Comparison of ENCODE assay signal across 20 cellular contexts in the genomic region with DNA sequence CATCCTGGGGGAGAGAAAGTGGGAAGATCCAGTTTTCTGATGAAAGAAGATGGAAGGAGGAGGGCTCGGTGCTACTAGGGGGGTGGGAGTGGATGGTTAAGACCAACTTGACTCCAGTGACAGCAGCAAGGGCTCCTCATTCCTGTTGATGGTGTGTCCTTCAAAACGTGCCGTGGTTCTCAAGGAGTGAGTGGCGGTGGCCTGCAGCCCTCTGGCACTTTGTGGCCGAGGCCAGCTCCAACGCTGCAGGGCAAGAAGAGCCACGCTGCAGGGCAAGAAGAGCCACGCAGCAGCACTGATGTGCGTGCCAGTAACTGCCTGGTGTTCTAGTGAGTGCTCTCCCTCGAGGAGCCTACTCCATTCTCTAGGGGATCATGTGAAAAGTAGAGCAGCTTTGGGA.
"Had no signal": no experiment of that assay in that cellular context is flagged by ENCODE, and none has a peak within 500 bp of the region (broad histone marks: within the 10 kb centered on the region; RNA-seq: fewer than 3 reads in every experiment).

No MANE protein-coding gene starts in this region.

- H3K36me3 Mint-ChIP-seq: activated CD8-positive, alpha-beta memory T cell treated with anti-CD3 and anti-CD28 coated beads, Interleukin-2, amount 10 ng/mL, durations not matched to agents 7 days and 5 days; naive thymus-derived CD8-positive, alpha-beta T cell had no signal

- H3K4me2 ChIP-seq: hepatocyte had no signal

- H3K27me3 ChIP-seq: adrenal gland, esophagus muscularis mucosa, hepatocyte, tibial artery had no signal

- H2AFZ ChIP-seq: hepatocyte, parathyroid adenoma had no signal

- H3K4me3 ChIP-seq: adrenal gland, esophagus muscularis mucosa, hepatocyte, mucosa of descending colon, tibial artery had no signal

- H3K9me3 Mint-ChIP-seq: activated B cell treated with CpG ODN at 0.5 μM for 24 hours; activated CD4-positive, alpha-beta memory T cell treated with anti-CD3 and anti-CD28 coated beads, Interleukin-2, amount 10 ng/mL, durations not matched to agents 7 days and 5 days; activated T-helper 17 cell treated with anti-CD3 and anti-CD28 coated beads, Interleukin-2, amount 50 U/mL, for 72 hours; naive thymus-derived CD8-positive, alpha-beta T cell had no signal

- ATAC-seq: activated CD8-positive, alpha-beta memory T cell treated with anti-CD3 and anti-CD28 coated beads, Interleukin-2, amount 10 ng/mL, durations not matched to agents 7 days and 5 days; activated T-helper 17 cell treated with anti-CD3 and anti-CD28 coated beads, Interleukin-2, amount 50 U/mL, for 72 hours; left colon; mucosa of descending colon; naive thymus-derived CD8-positive, alpha-beta T cell had no signal

- H3K9ac ChIP-seq: parathyroid adenoma had no signal

- H3K27ac ChIP-seq: hepatocyte, parathyroid adenoma had no signal

- H3K9me3 ChIP-seq: adrenal gland, esophagus muscularis mucosa, mucosa of descending colon, tibial artery had no signal

- DNase-seq: activated B cell treated with CpG ODN at 0.5 μM for 24 hours; activated CD4-positive, alpha-beta memory T cell treated with anti-CD3 and anti-CD28 coated beads, Interleukin-2, amount 10 ng/mL, durations not matched to agents 7 days and 5 days; activated CD4-positive, alpha-beta T cell treated with anti-CD3 and anti-CD28 coated beads for 4 hours; activated CD8-positive, alpha-beta memory T cell treated with anti-CD3 and anti-CD28 coated beads, Interleukin-2, amount 10 ng/mL, durations not matched to agents 7 days and 5 days; activated naive CD4-positive, alpha-beta T cell; adrenal gland; cerebellar nuclear complex; effector CD8-positive, alpha-beta T cell; left colon; mammary epithelial cell; mucosa of descending colon; naive thymus-derived CD8-positive, alpha-beta T cell; stimulated activated CD8-positive, alpha-beta memory T cell treated with anti-CD3 and anti-CD28 coated beads, Interleukin-4, amount 100 ng/mL, for 48 hours; stimulated activated naive CD4-positive, alpha-beta T cell treated with Interleukin-2 at 50 U/mL for 16 hours; SW 1271; tibial artery had no signal

- H3K4me3 Mint-ChIP-seq: activated B cell treated with CpG ODN at 0.5 μM for 24 hours; activated CD4-positive, alpha-beta memory T cell treated with anti-CD3 and anti-CD28 coated beads, Interleukin-2, amount 10 ng/mL, durations not matched to agents 7 days and 5 days; activated CD8-positive, alpha-beta memory T cell treated with anti-CD3 and anti-CD28 coated beads, Interleukin-2, amount 10 ng/mL, durations not matched to agents 7 days and 5 days; activated T-helper 17 cell treated with anti-CD3 and anti-CD28 coated beads, Interleukin-2, amount 50 U/mL, for 72 hours had no signal

- H3K36me3 ChIP-seq: adrenal gland, esophagus muscularis mucosa, tibial artery had no signal

- H3K27ac Mint-ChIP-seq: activated B cell treated with CpG ODN at 0.5 μM for 24 hours; activated CD4-positive, alpha-beta memory T cell treated with anti-CD3 and anti-CD28 coated beads, Interleukin-2, amount 10 ng/mL, durations not matched to agents 7 days and 5 days; activated CD8-positive, alpha-beta memory T cell treated with anti-CD3 and anti-CD28 coated beads, Interleukin-2, amount 10 ng/mL, durations not matched to agents 7 days and 5 days; activated T-helper 17 cell treated with anti-CD3 and anti-CD28 coated beads, Interleukin-2, amount 50 U/mL, for 72 hours had no signal

- H3K27me3 Mint-ChIP-seq: activated B cell treated with CpG ODN at 0.5 μM for 24 hours; activated CD4-positive, alpha-beta memory T cell treated with anti-CD3 and anti-CD28 coated beads, Interleukin-2, amount 10 ng/mL, durations not matched to agents 7 days and 5 days; activated CD8-positive, alpha-beta memory T cell treated with anti-CD3 and anti-CD28 coated beads, Interleukin-2, amount 10 ng/mL, durations not matched to agents 7 days and 5 days; activated T-helper 17 cell treated with anti-CD3 and anti-CD28 coated beads, Interleukin-2, amount 50 U/mL, for 72 hours; naive thymus-derived CD8-positive, alpha-beta T cell had no signal
